10 cellular contexts compared by ENCODE assay signal in the genomic region with DNA sequence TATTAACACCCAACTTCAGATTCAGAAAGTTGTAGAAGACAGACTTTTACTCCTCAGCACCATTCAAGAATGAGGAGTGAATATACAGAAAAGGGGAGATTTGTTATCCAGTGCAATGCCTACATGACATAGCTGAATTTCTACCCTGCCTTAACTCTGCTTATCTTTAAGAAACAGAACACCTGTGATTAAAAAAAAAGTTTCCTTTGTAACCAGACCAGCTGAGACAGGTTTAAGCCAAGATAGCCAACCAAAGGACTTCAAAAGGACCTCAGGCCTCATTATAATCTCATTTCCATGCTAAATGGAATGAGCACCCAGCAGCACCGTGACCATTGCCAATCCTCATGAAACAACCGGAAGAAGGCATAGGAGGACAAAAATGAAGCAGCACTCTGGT.
"Had no signal": no experiment of that assay in that cellular context is flagged by ENCODE, and none has a peak within 500 bp of the region (broad histone marks: within the 10 kb centered on the region; RNA-seq: fewer than 3 reads in every experiment).

No MANE protein-coding gene starts in this region.

- H3K27ac Mint-ChIP-seq: GM23338, H9, HFFc6 had no signal

- H3K4me3 Mint-ChIP-seq: GM23338, H9, HFFc6 had no signal

- H3K27ac ChIP-seq: GM23248 had no signal

- DNase-seq: GM23248, GOT3, H9, HCEC 1CT, HFFc6 had no signal

- H3K4me1 ChIP-seq: HAP-1 had no signal

- H3K36me3 ChIP-seq: HAP-1 had no signal

- H3K4me3 ChIP-seq: GM23248, GM23338, HAP-1 had no signal

- H3K9me3 ChIP-seq: HAP-1 had no signal

- H3K4me1 Mint-ChIP-seq: GM23338, H9 had no signal

- ATAC-seq: GM23338, HCT116 had no signal

- FAIRE-seq: H1, H54 had no signal
